In the genomic region with DNA sequence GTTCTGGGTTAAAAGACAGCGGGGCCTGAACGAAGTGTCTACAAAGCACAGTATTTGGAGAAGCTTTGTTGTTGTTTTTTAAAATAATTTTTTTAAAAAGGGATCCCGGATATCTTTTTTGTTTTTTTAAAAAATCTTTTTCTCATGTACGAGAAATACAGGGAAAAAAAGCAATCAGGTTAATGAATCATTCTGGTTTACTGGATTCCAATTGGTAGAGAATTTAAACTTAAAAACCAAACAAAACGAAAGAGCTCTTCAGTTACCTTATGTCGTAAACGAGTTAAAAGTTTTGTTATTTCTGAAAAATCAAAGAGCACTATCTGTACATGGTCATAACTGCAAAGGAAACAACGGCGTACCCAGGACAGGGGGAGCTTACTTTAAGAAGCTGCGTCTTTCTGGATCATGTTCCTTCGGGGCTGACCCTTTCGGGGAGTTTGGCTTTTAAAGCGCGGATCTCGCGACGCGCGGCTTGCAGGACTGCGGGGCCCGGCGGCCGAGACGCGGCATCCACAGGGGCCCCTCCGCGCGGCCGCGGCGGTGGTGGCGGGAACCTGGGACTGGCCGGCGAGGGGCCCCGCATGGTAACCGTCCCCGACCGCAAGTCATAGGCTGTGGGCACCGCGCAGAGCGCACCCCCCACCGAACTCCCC, we compare ENCODE assay signal across 8 cellular contexts. TPM values are rescaled to one million over a fixed set of nuclear protein-coding genes. Genes with fewer than 3 reads are reported as not detected.
A peak's percentile ranks its signal among the peaks of the same experiment; 100 is the strongest.
DNase-seq lines count a peak whose midpoint lies in the region; ATAC-seq lines count a peak whose summit lies in the region.

No MANE protein-coding gene starts in this region.

- no peak overlapping the region for H3K27ac ChIP-seq in BLaER1 treated with 17β-estradiol and CSF1 and Interleukin-3, amounts not matched to agents 10 nM and 100 nM
- no peak overlapping the region for H3K27ac ChIP-seq in naive thymus-derived CD4-positive, alpha-beta T cell (ENCODE audit: low read depth, low read length)

- H3K4me1 ChIP-seq in BLaER1 treated with 17β-estradiol and CSF1 and Interleukin-3, amounts not matched to agents 10 nM and 100 nM = peaks cover 0 to 11% (median 8%) of the 10 kb centered on the region in 10 experiments; a peak in 10 of 20 replicates
- H3K4me1 ChIP-seq in naive thymus-derived CD4-positive, alpha-beta T cell (ENCODE audit: control insufficient read depth in 2 of 2, insufficient read depth in 2 of 2, low read length in 2 of 2) = no peaks in the 10 kb centered on the region

- POLR2A ChIA-PET in naive thymus-derived CD4-positive, alpha-beta T cell (lab: Charles Lee) = no interaction called here

- CTCF ChIA-PET in naive thymus-derived CD4-positive, alpha-beta T cell (lab: Charles Lee) = no interaction called here

- peaks cover 5% of the 10 kb centered on the region for H3K4me1 Mint-ChIP-seq in T-helper 2 cell treated with Interferon-gamma antibody and Interleukin-4, amounts not matched to agents 5 μg/mL and 100 μg/mL, for 36 hours (ENCODE audit: low read depth)
- H3K4me1 Mint-ChIP-seq in naive thymus-derived CD4-positive, alpha-beta T cell = peaks cover 0 to 10% (median 6%) of the 10 kb centered on the region in 7 donors

- H3K9ac ChIP-seq in BLaER1 treated with 17β-estradiol and CSF1 and Interleukin-3, amounts not matched to agents 10 nM and 100 nM = peak overlapping the region; percentile 2 to 67 (median 56); a peak in 19 of 22 replicates

- H3K36me3 Mint-ChIP-seq in T-helper 2 cell treated with Interferon-gamma antibody and Interleukin-4, amounts not matched to agents 5 μg/mL and 100 μg/mL, for 36 hours (ENCODE audit: low read depth) = no peaks in the 10 kb centered on the region
- H3K36me3 Mint-ChIP-seq in naive thymus-derived CD4-positive, alpha-beta T cell = no peaks in the 10 kb centered on the region

- H3K36me3 ChIP-seq in BLaER1 treated with 17β-estradiol and CSF1 and Interleukin-3, amounts not matched to agents 10 nM and 100 nM = no peaks in the 10 kb centered on the region
- no peaks in the 10 kb centered on the region for H3K36me3 ChIP-seq in naive thymus-derived CD4-positive, alpha-beta T cell (ENCODE audit: control insufficient read depth in 2 of 3, insufficient read depth in 3 of 3, low read length in 3 of 3)

- H3K9me3 Mint-ChIP-seq in T-helper 2 cell treated with Interferon-gamma antibody and Interleukin-4, amounts not matched to agents 5 μg/mL and 100 μg/mL, for 36 hours = no peaks in the 10 kb centered on the region
- H3K9me3 Mint-ChIP-seq in naive thymus-derived CD4-positive, alpha-beta T cell = peaks cover 0 to 8% (median 0%) of the 10 kb centered on the region in 11 donors

- H3K27ac Mint-ChIP-seq in T-helper 2 cell treated with Interferon-gamma antibody and Interleukin-4, amounts not matched to agents 5 μg/mL and 100 μg/mL, for 36 hours = no peak overlapping the region
- H3K27ac Mint-ChIP-seq in naive thymus-derived CD4-positive, alpha-beta T cell = no peak overlapping the region

- H4K20me1 ChIP-seq in BLaER1 treated with 17β-estradiol and CSF1 and Interleukin-3, amounts not matched to agents 10 nM and 100 nM = peaks cover 0 to 13% (median 9%) of the 10 kb centered on the region in 11 experiments; a peak in 9 of 22 replicates

- intact Hi-C loops in naive thymus-derived CD4-positive, alpha-beta T cell (cut with micrococcal nuclease) = no loop called here

- no peak for DNase-seq in T-helper 2 cell treated with Interferon-gamma antibody and Interleukin-4, amounts not matched to agents 5 μg/mL and 100 μg/mL, for 36 hours (ENCODE audit: low spot score)
- DNase-seq in fibroblast of gingiva (ENCODE audit: low read depth) (peak; percentile 38), activated gamma-delta T cell treated with Interleukin-2 at 50 U/mL for 16 hours (no peak)
- DNase-seq in naive thymus-derived CD4-positive, alpha-beta T cell = no peak

- peaks cover 0 to 13% (median 9%) of the 10 kb centered on the region in 11 experiments; a peak in 17 of 22 replicates for H3K9me3 ChIP-seq in BLaER1 treated with 17β-estradiol and CSF1 and Interleukin-3, amounts not matched to agents 10 nM and 100 nM (replicated peaks in 1 of 11)
- no peaks in the 10 kb centered on the region for H3K9me3 ChIP-seq in naive thymus-derived CD4-positive, alpha-beta T cell (ENCODE audit: control insufficient read depth in 2 of 3, low read length in 3 of 3)

- H3K4me2 ChIP-seq in BLaER1 treated with 17β-estradiol and CSF1 and Interleukin-3, amounts not matched to agents 10 nM and 100 nM = peak overlapping the region; percentile 78 to 99 (median 95)

- H3K4me3 Mint-ChIP-seq in T-helper 2 cell treated with Interferon-gamma antibody and Interleukin-4, amounts not matched to agents 5 μg/mL and 100 μg/mL, for 36 hours = peak overlapping the region; percentile 64
- peak overlapping the region; percentile 66 to 85 (median 78) for H3K4me3 Mint-ChIP-seq in naive thymus-derived CD4-positive, alpha-beta T cell

- peaks cover 57 to 83% (median 76%) of the 10 kb centered on the region in 11 experiments for H3K27me3 ChIP-seq in BLaER1 treated with 17β-estradiol and CSF1 and Interleukin-3, amounts not matched to agents 10 nM and 100 nM
- H3K27me3 ChIP-seq in naive thymus-derived CD4-positive, alpha-beta T cell (ENCODE audit: control insufficient read depth in 2 of 2, insufficient read depth in 2 of 2, low read length in 2 of 2) = peaks cover 2 to 30% of the 10 kb centered on the region in 2 donors

- peak overlapping the region; percentile 62 to 77 (median 66) for H3K4me3 ChIP-seq in BLaER1 treated with 17β-estradiol and CSF1 and Interleukin-3, amounts not matched to agents 10 nM and 100 nM
- H3K4me3 ChIP-seq in naive thymus-derived CD4-positive, alpha-beta T cell (ENCODE audit: low read length) = peak overlapping the region; percentile 50

- peaks cover 85% of the 10 kb centered on the region for H3K27me3 Mint-ChIP-seq in T-helper 2 cell treated with Interferon-gamma antibody and Interleukin-4, amounts not matched to agents 5 μg/mL and 100 μg/mL, for 36 hours (ENCODE audit: low read depth)
- H3K27me3 Mint-ChIP-seq in naive thymus-derived CD4-positive, alpha-beta T cell = peaks cover 81 to 90% (median 87%) of the 10 kb centered on the region in 5 donors

- ATAC-seq in GM18909 (IDR thresholded peaks at IDR 0.05; ENCODE audit: poor library complexity, unreplicated experiment) (peak; percentile 23), GM19395 (IDR thresholded peaks at IDR 0.05; ENCODE audit: unreplicated experiment) (no peak), HG03354 (IDR thresholded peaks at IDR 0.05; ENCODE audit: poor library complexity, severe bottlenecking, unreplicated experiment) (no peak)
- ATAC-seq in naive thymus-derived CD4-positive, alpha-beta T cell = peak; percentile 36

RNA-seq across cellular contexts. Expression of a gene that starts 0.9 kb away (rescaled TPM):
- total RNA-seq in naive thymus-derived CD4-positive, alpha-beta T cell = not detected
- not detected for polyA plus RNA-seq in naive thymus-derived CD4-positive, alpha-beta T cell

Comparison
In these comparisons a context has a peak if more than half of its experiments do, and no peak if none do; other contexts are left out.
1. ATAC-seq: peak in GM18909 (single experiment) and naive thymus-derived CD4-positive, alpha-beta T cell (single experiment); none in GM19395 (single experiment) and HG03354 (single experiment).